Comparison of ENCODE assay signal across 3 cellular contexts in the genomic region with DNA sequence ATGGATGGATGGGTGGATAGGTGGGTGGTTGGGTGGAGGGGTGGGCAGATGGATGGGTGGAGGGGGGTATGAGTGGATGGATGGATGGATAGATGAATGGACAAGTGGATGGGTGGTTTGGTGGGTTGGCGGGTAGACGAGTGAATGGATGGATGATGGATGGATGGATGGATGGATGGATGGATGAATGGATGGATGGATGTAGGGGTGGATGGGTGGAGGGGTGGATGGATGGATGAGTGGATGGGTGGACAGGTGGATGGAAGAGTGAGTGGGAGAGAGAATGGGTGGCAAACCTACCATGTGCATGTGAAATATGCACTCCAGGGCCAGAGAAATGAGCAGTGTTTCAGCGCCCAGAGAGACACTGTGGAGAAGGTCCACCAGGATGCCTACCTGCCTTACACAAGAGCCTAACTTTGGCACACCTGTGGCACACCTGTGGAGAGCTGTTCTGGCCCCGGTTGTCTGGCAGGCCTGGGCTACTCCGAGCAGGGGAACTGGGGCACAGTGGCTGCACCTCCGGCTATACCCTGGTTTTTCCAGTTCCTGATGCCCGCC.
A peak's percentile ranks its signal among the peaks of the same experiment; 100 is the strongest.
TF ChIP-seq lines count a peak whose summit lies in the region.

No MANE protein-coding gene starts in this region.

TF ChIP-seq in HEK293, 187 proteins besides CTCF, POLR2A, EP300 and RAD21 (continues in another document):
- TF ChIP-seq MZF1 (tag by site-specific recombination; IDR thresholded peaks at IDR 0.05; ENCODE audit: borderline replicate concordance) (no peak), ZBTB17 (tag by site-specific recombination; IDR thresholded peaks at IDR 0.05) (peak; percentile 53; the same call in 1 of the 2 replicates), ZBTB7A (tag by site-specific recombination; IDR thresholded peaks at IDR 0.05; ENCODE audit: low read depth) (no peak), OSR2 (tag by site-specific recombination; IDR thresholded peaks at IDR 0.05) (no peak), SCRT2 (tag by site-specific recombination; IDR thresholded peaks at IDR 0.05) (peak; percentile 93), ZNF510 (tag by site-specific recombination; IDR thresholded peaks at IDR 0.05; ENCODE audit: insufficient replicate concordance) (no peak), ZNF701 (tag by site-specific recombination; IDR thresholded peaks at IDR 0.05) (no peak), ZNF530 (tag by site-specific recombination; IDR thresholded peaks at IDR 0.05; ENCODE audit: low read depth) (no peak), ZNF777 (tag by site-specific recombination; IDR thresholded peaks at IDR 0.05; ENCODE audit: borderline replicate concordance) (no peak), ZNF747 (tag by site-specific recombination; IDR thresholded peaks at IDR 0.05) (no peak)
- TF ChIP-seq, protein P1, sequence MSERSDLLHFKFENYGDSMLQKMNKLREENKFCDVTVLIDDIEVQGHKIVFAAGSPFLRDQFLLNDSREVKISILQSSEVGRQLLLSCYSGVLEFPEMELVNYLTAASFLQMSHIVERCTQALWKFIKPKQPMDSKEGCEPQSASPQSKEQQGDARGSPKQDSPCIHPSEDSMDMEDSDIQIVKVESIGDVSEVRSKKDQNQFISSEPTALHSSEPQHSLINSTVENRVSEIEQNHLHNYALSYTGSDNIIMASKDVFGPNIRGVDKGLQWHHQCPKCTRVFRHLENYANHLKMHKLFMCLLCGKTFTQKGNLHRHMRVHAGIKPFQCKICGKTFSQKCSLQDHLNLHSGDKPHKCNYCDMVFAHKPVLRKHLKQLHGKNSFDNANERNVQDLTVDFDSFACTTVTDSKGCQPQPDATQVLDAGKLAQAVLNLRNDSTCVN (tag by site-specific recombination; optimal IDR thresholded peaks at IDR 0.05): no peak
- TF ChIP-seq, protein P2, sequence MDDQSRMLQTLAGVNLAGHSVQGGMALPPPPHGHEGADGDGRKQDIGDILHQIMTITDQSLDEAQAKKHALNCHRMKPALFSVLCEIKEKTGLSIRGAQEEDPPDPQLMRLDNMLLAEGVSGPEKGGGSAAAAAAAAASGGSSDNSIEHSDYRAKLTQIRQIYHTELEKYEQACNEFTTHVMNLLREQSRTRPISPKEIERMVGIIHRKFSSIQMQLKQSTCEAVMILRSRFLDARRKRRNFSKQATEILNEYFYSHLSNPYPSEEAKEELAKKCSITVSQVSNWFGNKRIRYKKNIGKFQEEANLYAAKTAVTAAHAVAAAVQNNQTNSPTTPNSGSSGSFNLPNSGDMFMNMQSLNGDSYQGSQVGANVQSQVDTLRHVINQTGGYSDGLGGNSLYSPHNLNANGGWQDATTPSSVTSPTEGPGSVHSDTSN (CRISPR knock-in tag; IDR thresholded peaks at IDR 0.05): no peak
- TF ChIP-seq, protein P3, sequence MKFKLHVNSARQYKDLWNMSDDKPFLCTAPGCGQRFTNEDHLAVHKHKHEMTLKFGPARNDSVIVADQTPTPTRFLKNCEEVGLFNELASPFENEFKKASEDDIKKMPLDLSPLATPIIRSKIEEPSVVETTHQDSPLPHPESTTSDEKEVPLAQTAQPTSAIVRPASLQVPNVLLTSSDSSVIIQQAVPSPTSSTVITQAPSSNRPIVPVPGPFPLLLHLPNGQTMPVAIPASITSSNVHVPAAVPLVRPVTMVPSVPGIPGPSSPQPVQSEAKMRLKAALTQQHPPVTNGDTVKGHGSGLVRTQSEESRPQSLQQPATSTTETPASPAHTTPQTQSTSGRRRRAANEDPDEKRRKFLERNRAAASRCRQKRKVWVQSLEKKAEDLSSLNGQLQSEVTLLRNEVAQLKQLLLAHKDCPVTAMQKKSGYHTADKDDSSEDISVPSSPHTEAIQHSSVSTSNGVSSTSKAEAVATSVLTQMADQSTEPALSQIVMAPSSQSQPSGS (tag by site-specific recombination; IDR thresholded peaks at IDR 0.05; ENCODE audit: low read depth): no peak
- TF ChIP-seq, protein P4, sequence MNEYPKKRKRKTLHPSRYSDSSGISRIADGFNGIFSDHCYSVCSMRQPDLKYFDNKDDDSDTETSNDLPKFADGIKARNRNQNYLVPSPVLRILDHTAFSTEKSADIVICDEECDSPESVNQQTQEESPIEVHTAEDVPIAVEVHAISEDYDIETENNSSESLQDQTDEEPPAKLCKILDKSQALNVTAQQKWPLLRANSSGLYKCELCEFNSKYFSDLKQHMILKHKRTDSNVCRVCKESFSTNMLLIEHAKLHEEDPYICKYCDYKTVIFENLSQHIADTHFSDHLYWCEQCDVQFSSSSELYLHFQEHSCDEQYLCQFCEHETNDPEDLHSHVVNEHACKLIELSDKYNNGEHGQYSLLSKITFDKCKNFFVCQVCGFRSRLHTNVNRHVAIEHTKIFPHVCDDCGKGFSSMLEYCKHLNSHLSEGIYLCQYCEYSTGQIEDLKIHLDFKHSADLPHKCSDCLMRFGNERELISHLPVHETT (tag by site-specific recombination; IDR thresholded peaks at IDR 0.05): no peak

TF ChIP-seq in K562, 482 proteins besides CTCF, POLR2A, EP300 and RAD21:
- TF ChIP-seq RUNX1 (IDR thresholded peaks at IDR 0.05; ENCODE audit: low read depth) (0 out of 2 replicates have a peak, but pooled peaks have one; percentile 66), CREBBP (IDR thresholded peaks at IDR 0.05; ENCODE audit: low read depth, low read length) (peak; percentile 70), EHMT2 (IDR thresholded peaks at IDR 0.05) (peak; percentile 47), ETS2 (tag; IDR thresholded peaks at IDR 0.05; ENCODE audit: borderline replicate concordance, poor library complexity, severe bottlenecking) (no peak), KDM1A (IDR thresholded peaks at IDR 0.05) (0 out of 4 replicates have a peak, but pooled peaks of 1 of the 2 experiments have one; percentile 20), PRMT5 (CRISPR knock-in tag; IDR thresholded peaks at IDR 0.05) (no peak)
- TF ChIP-seq, protein P1 (CRISPR knock-in tag; IDR thresholded peaks at IDR 0.05): 0 out of 2 replicates have a peak, but pooled peaks have one; percentile 78

TF ChIP-seq in liver, 16 proteins besides CTCF, POLR2A, EP300 and RAD21:
- TF ChIP-seq JUND (IDR thresholded peaks at IDR 0.05) (no peak), SP1 (IDR thresholded peaks at IDR 0.05) (no peak), EGR1 (IDR thresholded peaks at IDR 0.05; ENCODE audit: low read depth in 2 of 2) (no peak), HNF4A (conservative IDR thresholded peaks at IDR 0.05) (no peak), TAF1 (conservative IDR thresholded peaks at IDR 0.05) (no peak), NR2F2 (IDR thresholded peaks at IDR 0.05) (no peak)
- TF ChIP-seq, protein P5, sequence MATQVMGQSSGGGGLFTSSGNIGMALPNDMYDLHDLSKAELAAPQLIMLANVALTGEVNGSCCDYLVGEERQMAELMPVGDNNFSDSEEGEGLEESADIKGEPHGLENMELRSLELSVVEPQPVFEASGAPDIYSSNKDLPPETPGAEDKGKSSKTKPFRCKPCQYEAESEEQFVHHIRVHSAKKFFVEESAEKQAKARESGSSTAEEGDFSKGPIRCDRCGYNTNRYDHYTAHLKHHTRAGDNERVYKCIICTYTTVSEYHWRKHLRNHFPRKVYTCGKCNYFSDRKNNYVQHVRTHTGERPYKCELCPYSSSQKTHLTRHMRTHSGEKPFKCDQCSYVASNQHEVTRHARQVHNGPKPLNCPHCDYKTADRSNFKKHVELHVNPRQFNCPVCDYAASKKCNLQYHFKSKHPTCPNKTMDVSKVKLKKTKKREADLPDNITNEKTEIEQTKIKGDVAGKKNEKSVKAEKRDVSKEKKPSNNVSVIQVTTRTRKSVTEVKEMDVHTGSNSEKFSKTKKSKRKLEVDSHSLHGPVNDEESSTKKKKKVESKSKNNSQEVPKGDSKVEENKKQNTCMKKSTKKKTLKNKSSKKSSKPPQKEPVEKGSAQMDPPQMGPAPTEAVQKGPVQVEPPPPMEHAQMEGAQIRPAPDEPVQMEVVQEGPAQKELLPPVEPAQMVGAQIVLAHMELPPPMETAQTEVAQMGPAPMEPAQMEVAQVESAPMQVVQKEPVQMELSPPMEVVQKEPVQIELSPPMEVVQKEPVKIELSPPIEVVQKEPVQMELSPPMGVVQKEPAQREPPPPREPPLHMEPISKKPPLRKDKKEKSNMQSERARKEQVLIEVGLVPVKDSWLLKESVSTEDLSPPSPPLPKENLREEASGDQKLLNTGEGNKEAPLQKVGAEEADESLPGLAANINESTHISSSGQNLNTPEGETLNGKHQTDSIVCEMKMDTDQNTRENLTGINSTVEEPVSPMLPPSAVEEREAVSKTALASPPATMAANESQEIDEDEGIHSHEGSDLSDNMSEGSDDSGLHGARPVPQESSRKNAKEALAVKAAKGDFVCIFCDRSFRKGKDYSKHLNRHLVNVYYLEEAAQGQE (IDR thresholded peaks at IDR 0.05): no peak
